Comparison of ENCODE assay signal across 10 cellular contexts in the genomic region with DNA sequence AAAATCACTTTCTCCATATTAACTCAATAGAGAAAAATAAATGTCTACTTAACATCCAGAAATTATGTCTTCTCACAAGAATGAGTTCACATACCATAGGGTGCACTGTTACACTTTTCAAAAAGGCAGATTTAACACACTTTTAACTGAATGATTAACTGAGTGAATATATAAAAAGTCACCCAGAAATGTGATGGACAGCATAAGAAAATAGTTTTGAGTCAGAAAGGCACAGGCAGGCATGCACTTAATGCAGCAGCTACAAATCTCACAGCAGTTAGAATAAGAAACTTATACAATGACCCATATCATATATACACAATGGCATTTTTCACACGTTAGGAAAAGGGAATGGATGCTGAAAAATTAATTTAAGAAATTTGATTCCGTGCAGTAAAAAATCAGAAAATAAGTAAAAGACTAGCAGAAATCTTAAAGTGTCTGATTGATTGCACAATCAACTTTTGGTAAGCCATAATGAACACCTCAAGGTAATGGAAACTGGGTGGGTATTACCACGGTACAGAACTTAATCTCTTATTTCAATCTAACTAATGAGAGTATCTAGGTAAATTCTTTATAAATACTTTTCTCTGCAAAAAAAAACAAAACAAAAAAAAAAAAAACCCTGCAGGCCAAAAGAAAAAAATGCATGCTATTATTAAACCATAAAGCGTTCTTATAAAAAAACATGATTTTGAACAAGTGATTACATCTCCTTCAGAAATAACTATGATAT. TPM values are rescaled to one million over a fixed set of nuclear protein-coding genes. Genes with fewer than 3 reads are reported as not detected.
DNase-seq lines count a peak whose midpoint lies in the region; ATAC-seq and TF ChIP-seq lines count a peak whose summit lies in the region.
"Had no signal": no experiment of that assay in that cellular context is flagged by ENCODE, and none has a peak within 500 bp of the region (broad histone marks: within the 10 kb centered on the region; RNA-seq: fewer than 3 reads in every experiment).

No MANE protein-coding gene starts in this region.

- H3K27me3 ChIP-seq in CD4-positive, alpha-beta T cell (ENCODE audit: control insufficient read depth, insufficient read depth, low read length) = no peaks in the 10 kb centered on the region
- no peaks in the 10 kb centered on the region for H3K27me3 ChIP-seq in HUES64 (ENCODE audit: insufficient read depth, low read length)
- H3K27me3 ChIP-seq: MG63 had no signal

- DNase-seq in CD4-positive, alpha-beta T cell = no peak
- DNase-seq in mesenteric fat pad (ENCODE audit: low spot score) (no peak), NCI-H510A (lab: John Stamatoyannopoulos, UW) (no peak)
- DNase-seq: activated naive CD4-positive, alpha-beta T cell; MG63 had no signal

- ATAC-seq in CD4-positive, alpha-beta T cell (ENCODE audit: poor library complexity) = no peak
- ATAC-seq in HG02981 (IDR thresholded peaks at IDR 0.05; ENCODE audit: unreplicated experiment) (no peak), GM21381 (IDR thresholded peaks at IDR 0.05; ENCODE audit: unreplicated experiment) (no peak)

- no peak overlapping the region for H3K27ac Mint-ChIP-seq in CD4-positive, alpha-beta T cell
- H3K27ac Mint-ChIP-seq in brain (peak overlapping the region in 4 of 5 experiments; percentile 5 to 98 (median 76)), nephron (peak overlapping the region in 2 of 3 experiments; percentile 2 to 9)

- POLR2A ChIA-PET in CD4-positive, alpha-beta T cell (lab: Charles Lee) = interaction anchor here (0.6 kb wide), 1 partner anchor 95 kb away, joined by 3 read pairs; no protein-coding TSS in a partner anchor

- H3K4me3 Mint-ChIP-seq in CD4-positive, alpha-beta T cell = peak overlapping the region; percentile 69
- peak overlapping the region; percentile 90 to 97 (median 95) for H3K4me3 Mint-ChIP-seq in brain
- H3K4me3 Mint-ChIP-seq in nephron = peak overlapping the region; percentile 94 to 96 (median 95)

- H3K27ac ChIP-seq in CD4-positive, alpha-beta T cell (ENCODE audit: low read depth, low read length) = no peak overlapping the region
- H3K27ac ChIP-seq in HUES64 (ENCODE audit: low read depth, low read length) = no peak overlapping the region

- intact Hi-C loops in CD4-positive, alpha-beta T cell (cut with DNase I, micrococcal nuclease) = loop anchor here (10.0 kb wide), 2 partner anchors 261 to 331 kb away; no protein-coding TSS in a partner anchor

- H3K4me1 ChIP-seq in HUES64 (ENCODE audit: insufficient read depth, low read length) = peaks cover 27% of the 10 kb centered on the region

- no peak overlapping the region for H3K9ac ChIP-seq in HUES64 (ENCODE audit: low read depth, low read length)

- CTCF ChIA-PET in CD4-positive, alpha-beta T cell (lab: Charles Lee) = no interaction called here

- H3K9me3 Mint-ChIP-seq in CD4-positive, alpha-beta T cell = no peaks in the 10 kb centered on the region
- peaks cover 0 to 3% (median 0%) of the 10 kb centered on the region in 5 experiments for H3K9me3 Mint-ChIP-seq in brain
- H3K9me3 Mint-ChIP-seq in nephron = peaks cover 2% of the 10 kb centered on the region

- peaks cover 16% of the 10 kb centered on the region for H3K36me3 Mint-ChIP-seq in CD4-positive, alpha-beta T cell (ENCODE audit: low read depth)
- H3K36me3 Mint-ChIP-seq in brain = peaks cover 3% of the 10 kb centered on the region
- H3K36me3 Mint-ChIP-seq in nephron (ENCODE audit: low read depth) = no peaks in the 10 kb centered on the region

- 92% methylated on average over 2 of the region's 4 CpGs for WGBS in HUES64

- peaks cover 60% of the 10 kb centered on the region for H3K4me1 Mint-ChIP-seq in CD4-positive, alpha-beta T cell (ENCODE audit: low read depth)
- H3K4me1 Mint-ChIP-seq in brain (peaks cover 68% of the 10 kb centered on the region), nephron (peaks cover 41% of the 10 kb centered on the region)

- TF ChIP-seq CTCF in CD4-positive, alpha-beta T cell (IDR thresholded peaks at IDR 0.05) = no peak
- TF ChIP-seq CTCF in brain (conservative IDR thresholded peaks at IDR 0.05) = peak in 1 of 2 experiments; percentile 17
- TF ChIP-seq CTCF in nephron (IDR thresholded peaks at IDR 0.05; ENCODE audit: unreplicated experiment in 3 of 3) = peak in 1 of 3 experiments; percentile 9

- peak overlapping the region; percentile 100; the same call in 1 of the 2 replicates for H3K4me3 ChIP-seq in HUES64 (ENCODE audit: low read length)

- H3K36me3 ChIP-seq in HUES64 (ENCODE audit: insufficient read depth, low read length) = no peaks in the 10 kb centered on the region
- H3K36me3 ChIP-seq: MG63 had no signal

- H3K27me3 Mint-ChIP-seq in CD4-positive, alpha-beta T cell = no peaks in the 10 kb centered on the region
- peaks cover 7% of the 10 kb centered on the region for H3K27me3 Mint-ChIP-seq in brain
- no peaks in the 10 kb centered on the region for H3K27me3 Mint-ChIP-seq in nephron (ENCODE audit: low read depth)

- no peaks in the 10 kb centered on the region for H3K9me3 ChIP-seq in CD4-positive, alpha-beta T cell (ENCODE audit: control insufficient read depth, low read length)
- no peaks in the 10 kb centered on the region for H3K9me3 ChIP-seq in HUES64 (ENCODE audit: insufficient read depth, low read depth, low read length)
- H3K9me3 ChIP-seq: MG63 had no signal

RNA-seq across cellular contexts. Expression of gene MED13L, which starts 3.5 kb away (rescaled TPM):
- total RNA-seq in CD4-positive, alpha-beta T cell = 100 to 1,000 TPM; 203 to 208 TPM
- 17.3 TPM for polyA plus RNA-seq in HUES64 (2013, experiment 1 of 2)
- 20.0 TPM for polyA plus RNA-seq in HUES64 (2013, experiment 2 of 2)
- 27.5 TPM for polyA plus RNA-seq in brain (ENCODE audit: insufficient read depth, low read depth, low replicate concordance)
- 136 TPM for total RNA-seq in mesenteric fat pad
